ENCODE assay signal across 8 cellular contexts in genomic region chr9:137064027-137064879, GRCh38. TPM values are rescaled to one million over a fixed set of nuclear protein-coding genes. Genes with fewer than 3 reads are reported as not detected.
DNase-seq lines count a peak whose midpoint lies in the region; ATAC-seq and TF ChIP-seq lines count a peak whose summit lies in the region.

No MANE protein-coding gene starts in this region.

- H3K4me1 ChIP-seq in NT2/D1 (ENCODE audit: insufficient read depth, insufficient read length) (peaks cover 21% of the 10 kb centered on the region), neutrophil (ENCODE audit: control insufficient read depth in 1 of 2, insufficient read depth in 1 of 2, low read depth in 1 of 2, low read length in 1 of 2) (peaks cover 18 to 21% of the 10 kb centered on the region in 2 experiments)

- H3K36me3 ChIP-seq in NT2/D1 (ENCODE audit: insufficient read depth, insufficient read length, low read length) (peaks cover 30% of the 10 kb centered on the region), neutrophil (no peaks in the 10 kb centered on the region)

- TF ChIP-seq CTCF in fibroblast of the aortic adventitia (IDR thresholded peaks at IDR 0.05; ENCODE audit: insufficient read depth, low read length), result peak; percentile 99
- peak; percentile 98 for TF ChIP-seq CTCF in neutrophil (IDR thresholded peaks at IDR 0.05)

- peak overlapping the region; percentile 14 for H3K9ac ChIP-seq in NT2/D1 (ENCODE audit: insufficient read length, low read depth)

- TF ChIP-seq POLR2A in GM18505 (IDR thresholded peaks at IDR 0.05; ENCODE audit: borderline replicate concordance, extremely low read depth, insufficient read depth, insufficient read length), result no peak

- H3K4me3 ChIP-seq in NT2/D1 (ENCODE audit: insufficient read length, low read depth) (no peak overlapping the region), fibroblast of the aortic adventitia (ENCODE audit: low read depth, low read length) (no peak overlapping the region), neutrophil (ENCODE audit: low read depth in 1 of 2, low read length in 1 of 2) (no peak overlapping the region)

- no peaks in the 10 kb centered on the region for H3K9me3 ChIP-seq in NT2/D1 (ENCODE audit: insufficient read depth, low read length)
- H3K9me3 ChIP-seq in neutrophil, result no peaks in the 10 kb centered on the region

- H3K27me3 ChIP-seq in NT2/D1 (ENCODE audit: insufficient read depth, insufficient read length) (peaks cover 7% of the 10 kb centered on the region), neutrophil (peaks cover 22% of the 10 kb centered on the region)

- ATAC-seq in GM18505 (IDR thresholded peaks at IDR 0.05; ENCODE audit: unreplicated experiment), result no peak
- ATAC-seq in GM18907 (IDR thresholded peaks at IDR 0.05; ENCODE audit: unreplicated experiment), result no peak

- no peak overlapping the region for H3K27ac ChIP-seq in neutrophil

- peak; percentile 56 for DNase-seq in NCI-H345 (lab: John Stamatoyannopoulos, UW)
- DNase-seq in NCI-H345 treated with DMSO at 0.1 percent for 48 hours (lab: John Stamatoyannopoulos, UW; ENCODE audit: unreplicated experiment), result no peak
- DNase-seq in NT2/D1 (ENCODE audit: low read depth, low spot score), result no peak
- DNase-seq in activated T-cell treated with anti-CD3 and anti-CD28 coated beads, Interleukin-2, amount 50 U/mL, for 48 hours, result peak; percentile 81 to 83
- peak; percentile 47 for DNase-seq in fibroblast of the aortic adventitia (ENCODE audit: low read depth)

RNA-seq across cellular contexts. Expression of gene SAPCD2, which starts 6.1 kb away (rescaled TPM):
- total RNA-seq in fibroblast of the aortic adventitia (ENCODE audit: low replicate concordance), result 0.41 and 1.5 TPM in 2 replicates

RNA-seq across cellular contexts. Expression of gene ENTPD2, which starts 10.4 kb away (rescaled TPM):
- 0.09 TPM in 1 of 2 replicates, not detected in the other for total RNA-seq in fibroblast of the aortic adventitia (ENCODE audit: low replicate concordance)

RNA-seq across cellular contexts. Expression of gene UAP1L1, which starts 13.1 kb away (rescaled TPM):
- 12.7 and 17.7 TPM in 2 replicates for total RNA-seq in fibroblast of the aortic adventitia (ENCODE audit: low replicate concordance)

RNA-seq across cellular contexts. Expression of gene NPDC1, which starts 18.3 kb away (rescaled TPM):
- total RNA-seq in fibroblast of the aortic adventitia (ENCODE audit: low replicate concordance), result 23.8 and 31.6 TPM in 2 replicates

RNA-seq across cellular contexts. Expression of gene MAN1B1, which starts 22.5 kb away (rescaled TPM):
- 50.8 and 103 TPM in 2 replicates for total RNA-seq in fibroblast of the aortic adventitia (ENCODE audit: low replicate concordance)

Comparison
In these comparisons a context has a peak if more than half of its experiments do, and no peak if none do; other contexts are left out.
1. DNase-seq: peak in NCI-H345 (single experiment), activated T-cell treated with anti-CD3 and anti-CD28 coated beads, Interleukin-2, amount 50 U/mL, for 48 hours (2 of 2) and fibroblast of the aortic adventitia (single experiment); none in NCI-H345 treated with DMSO at 0.1 percent for 48 hours (single experiment) and NT2/D1 (single experiment).